1 cellular context compared by ENCODE assay signal in the genomic region with DNA sequence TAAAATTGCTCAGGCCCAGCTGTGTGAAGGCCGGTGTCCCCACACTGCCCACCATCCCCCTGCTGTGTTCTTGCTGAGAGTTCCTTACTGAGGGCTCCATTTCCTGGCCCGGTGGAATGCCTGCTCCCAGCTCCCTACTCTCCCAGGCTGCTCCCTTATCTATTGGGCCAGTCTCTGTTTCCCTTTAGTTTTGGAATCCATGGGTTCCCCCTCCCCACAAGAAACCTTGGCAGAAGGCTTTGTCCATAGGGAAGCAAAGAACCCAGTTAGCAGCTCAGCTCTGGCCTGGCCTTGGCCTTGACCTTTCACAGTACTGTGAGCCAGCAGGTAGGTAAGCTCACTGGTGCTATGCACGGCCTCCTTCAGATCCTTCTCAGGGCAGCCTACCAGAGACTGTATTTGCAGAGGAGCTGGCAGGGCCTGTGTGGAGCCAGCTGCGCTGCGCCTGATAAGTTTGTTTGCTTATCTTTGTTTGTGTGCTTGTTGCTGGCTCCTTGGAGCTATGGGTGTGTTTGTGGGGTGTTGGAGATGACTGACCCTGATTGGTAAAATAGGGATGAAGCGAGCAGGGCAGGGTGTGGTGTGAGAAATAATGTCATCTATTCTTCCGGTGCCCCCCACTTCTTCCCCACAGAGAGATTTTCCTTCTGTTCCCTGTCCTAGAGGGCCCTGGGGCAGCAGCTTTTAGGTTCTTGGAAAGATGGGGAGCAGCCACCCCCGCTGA.
TF ChIP-seq lines count a peak whose summit lies in the region.

No MANE protein-coding gene starts in this region.

TF ChIP-seq in K562, 482 proteins besides CTCF, POLR2A, EP300 and RAD21 (continued from another document and continues in another):
- TF ChIP-seq, protein P1, sequence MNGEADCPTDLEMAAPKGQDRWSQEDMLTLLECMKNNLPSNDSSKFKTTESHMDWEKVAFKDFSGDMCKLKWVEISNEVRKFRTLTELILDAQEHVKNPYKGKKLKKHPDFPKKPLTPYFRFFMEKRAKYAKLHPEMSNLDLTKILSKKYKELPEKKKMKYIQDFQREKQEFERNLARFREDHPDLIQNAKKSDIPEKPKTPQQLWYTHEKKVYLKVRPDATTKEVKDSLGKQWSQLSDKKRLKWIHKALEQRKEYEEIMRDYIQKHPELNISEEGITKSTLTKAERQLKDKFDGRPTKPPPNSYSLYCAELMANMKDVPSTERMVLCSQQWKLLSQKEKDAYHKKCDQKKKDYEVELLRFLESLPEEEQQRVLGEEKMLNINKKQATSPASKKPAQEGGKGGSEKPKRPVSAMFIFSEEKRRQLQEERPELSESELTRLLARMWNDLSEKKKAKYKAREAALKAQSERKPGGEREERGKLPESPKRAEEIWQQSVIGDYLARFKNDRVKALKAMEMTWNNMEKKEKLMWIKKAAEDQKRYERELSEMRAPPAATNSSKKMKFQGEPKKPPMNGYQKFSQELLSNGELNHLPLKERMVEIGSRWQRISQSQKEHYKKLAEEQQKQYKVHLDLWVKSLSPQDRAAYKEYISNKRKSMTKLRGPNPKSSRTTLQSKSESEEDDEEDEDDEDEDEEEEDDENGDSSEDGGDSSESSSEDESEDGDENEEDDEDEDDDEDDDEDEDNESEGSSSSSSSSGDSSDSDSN (IDR thresholded peaks at IDR 0.05; ENCODE audit: borderline replicate concordance in 1 of 2, low read depth in 2 of 2, low read length in 2 of 2) = peak in 1 of 2 experiments; percentile 35; a peak in 1 of 4 replicates
- TF ChIP-seq RFX7 (CRISPR knock-in tag; IDR thresholded peaks at IDR 0.05) (no peak), TAF7 (tag; IDR thresholded peaks at IDR 0.05) (no peak), KLF6 (CRISPR knock-in tag; IDR thresholded peaks at IDR 0.05; ENCODE audit: borderline replicate concordance) (no peak), ZNF184 (CRISPR knock-in tag; IDR thresholded peaks at IDR 0.05) (no peak), ILK (tag; IDR thresholded peaks at IDR 0.05; ENCODE audit: borderline replicate concordance, low read depth) (no peak), SMAD1 (IDR thresholded peaks at IDR 0.05; ENCODE audit: low read depth, low read length, partially characterized antibody) (peak; percentile 61), CEBPB (tag; IDR thresholded peaks at IDR 0.05) (no peak), MAZ (CRISPR knock-in tag; conservative IDR thresholded peaks at IDR 0.05 in 1 of 2, IDR thresholded peaks at IDR 0.05 in 1 of 2) (peak; percentile 56 to 77; a peak in 3 of 4 replicates), NR2C1 (IDR thresholded peaks at IDR 0.05) (0 out of 2 replicates have a peak, but pooled peaks have one; percentile 36), NR2C1 (tag; IDR thresholded peaks at IDR 0.05) (peak; percentile 39; the same call in 1 of the 2 replicates), TRIM28 (IDR thresholded peaks at IDR 0.05) (no peak), NEUROD1 (IDR thresholded peaks at IDR 0.05; ENCODE audit: borderline replicate concordance, low read depth, low read length, partially characterized antibody) (peak; percentile 89), TAL1 (IDR thresholded peaks at IDR 0.05) (peak; percentile 97), ZC3H11A (IDR thresholded peaks at IDR 0.05; ENCODE audit: low read depth, low read length) (no peak), POU5F1 (IDR thresholded peaks at IDR 0.05; ENCODE audit: borderline replicate concordance, low read depth, low read length, partially characterized antibody) (no peak), STAG1 (CRISPR knock-in tag; IDR thresholded peaks at IDR 0.05; ENCODE audit: borderline replicate concordance) (no peak), ZFX (CRISPR knock-in tag; IDR thresholded peaks at IDR 0.05) (peak; percentile 95), RHOXF2B (CRISPR knock-in tag; conservative IDR thresholded peaks at IDR 0.05) (0 out of 2 replicates have a peak, but pooled peaks have one; percentile 27), MEIS2 (IDR thresholded peaks at IDR 0.05; ENCODE audit: partially characterized antibody) (no peak), CREB1 (IDR thresholded peaks at IDR 0.05) (peak; percentile 70; the same call in 1 of the 2 replicates), CREB1 (CRISPR knock-in tag; IDR thresholded peaks at IDR 0.05) (peak; percentile 46; the same call in 1 of the 2 replicates)
- TF ChIP-seq, protein P2, sequence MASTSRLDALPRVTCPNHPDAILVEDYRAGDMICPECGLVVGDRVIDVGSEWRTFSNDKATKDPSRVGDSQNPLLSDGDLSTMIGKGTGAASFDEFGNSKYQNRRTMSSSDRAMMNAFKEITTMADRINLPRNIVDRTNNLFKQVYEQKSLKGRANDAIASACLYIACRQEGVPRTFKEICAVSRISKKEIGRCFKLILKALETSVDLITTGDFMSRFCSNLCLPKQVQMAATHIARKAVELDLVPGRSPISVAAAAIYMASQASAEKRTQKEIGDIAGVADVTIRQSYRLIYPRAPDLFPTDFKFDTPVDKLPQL (IDR thresholded peaks at IDR 0.05; ENCODE audit: extremely low read depth, insufficient read length) = no peak
- TF ChIP-seq, protein P3, sequence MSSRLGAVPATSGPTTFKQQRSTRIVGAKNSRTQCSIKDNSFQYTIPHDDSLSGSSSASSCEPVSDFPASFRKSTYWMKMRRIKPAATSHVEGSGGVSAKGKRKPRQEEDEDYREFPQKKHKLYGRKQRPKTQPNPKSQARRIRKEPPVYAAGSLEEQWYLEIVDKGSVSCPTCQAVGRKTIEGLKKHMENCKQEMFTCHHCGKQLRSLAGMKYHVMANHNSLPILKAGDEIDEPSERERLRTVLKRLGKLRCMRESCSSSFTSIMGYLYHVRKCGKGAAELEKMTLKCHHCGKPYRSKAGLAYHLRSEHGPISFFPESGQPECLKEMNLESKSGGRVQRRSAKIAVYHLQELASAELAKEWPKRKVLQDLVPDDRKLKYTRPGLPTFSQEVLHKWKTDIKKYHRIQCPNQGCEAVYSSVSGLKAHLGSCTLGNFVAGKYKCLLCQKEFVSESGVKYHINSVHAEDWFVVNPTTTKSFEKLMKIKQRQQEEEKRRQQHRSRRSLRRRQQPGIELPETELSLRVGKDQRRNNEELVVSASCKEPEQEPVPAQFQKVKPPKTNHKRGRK (tag; IDR thresholded peaks at IDR 0.05) = no peak
- TF ChIP-seq, protein P4, sequence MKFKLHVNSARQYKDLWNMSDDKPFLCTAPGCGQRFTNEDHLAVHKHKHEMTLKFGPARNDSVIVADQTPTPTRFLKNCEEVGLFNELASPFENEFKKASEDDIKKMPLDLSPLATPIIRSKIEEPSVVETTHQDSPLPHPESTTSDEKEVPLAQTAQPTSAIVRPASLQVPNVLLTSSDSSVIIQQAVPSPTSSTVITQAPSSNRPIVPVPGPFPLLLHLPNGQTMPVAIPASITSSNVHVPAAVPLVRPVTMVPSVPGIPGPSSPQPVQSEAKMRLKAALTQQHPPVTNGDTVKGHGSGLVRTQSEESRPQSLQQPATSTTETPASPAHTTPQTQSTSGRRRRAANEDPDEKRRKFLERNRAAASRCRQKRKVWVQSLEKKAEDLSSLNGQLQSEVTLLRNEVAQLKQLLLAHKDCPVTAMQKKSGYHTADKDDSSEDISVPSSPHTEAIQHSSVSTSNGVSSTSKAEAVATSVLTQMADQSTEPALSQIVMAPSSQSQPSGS (CRISPR knock-in tag; IDR thresholded peaks at IDR 0.05) = no peak
- TF ChIP-seq, protein P5, sequence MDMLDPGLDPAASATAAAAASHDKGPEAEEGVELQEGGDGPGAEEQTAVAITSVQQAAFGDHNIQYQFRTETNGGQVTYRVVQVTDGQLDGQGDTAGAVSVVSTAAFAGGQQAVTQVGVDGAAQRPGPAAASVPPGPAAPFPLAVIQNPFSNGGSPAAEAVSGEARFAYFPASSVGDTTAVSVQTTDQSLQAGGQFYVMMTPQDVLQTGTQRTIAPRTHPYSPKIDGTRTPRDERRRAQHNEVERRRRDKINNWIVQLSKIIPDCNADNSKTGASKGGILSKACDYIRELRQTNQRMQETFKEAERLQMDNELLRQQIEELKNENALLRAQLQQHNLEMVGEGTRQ (CRISPR knock-in tag; IDR thresholded peaks at IDR 0.05) = no peak
- TF ChIP-seq, protein P6, sequence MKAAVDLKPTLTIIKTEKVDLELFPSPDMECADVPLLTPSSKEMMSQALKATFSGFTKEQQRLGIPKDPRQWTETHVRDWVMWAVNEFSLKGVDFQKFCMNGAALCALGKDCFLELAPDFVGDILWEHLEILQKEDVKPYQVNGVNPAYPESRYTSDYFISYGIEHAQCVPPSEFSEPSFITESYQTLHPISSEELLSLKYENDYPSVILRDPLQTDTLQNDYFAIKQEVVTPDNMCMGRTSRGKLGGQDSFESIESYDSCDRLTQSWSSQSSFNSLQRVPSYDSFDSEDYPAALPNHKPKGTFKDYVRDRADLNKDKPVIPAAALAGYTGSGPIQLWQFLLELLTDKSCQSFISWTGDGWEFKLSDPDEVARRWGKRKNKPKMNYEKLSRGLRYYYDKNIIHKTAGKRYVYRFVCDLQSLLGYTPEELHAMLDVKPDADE (conservative IDR thresholded peaks at IDR 0.05; ENCODE audit: control insufficient read depth, low read depth, low read length) = 0 out of 2 replicates have a peak, but pooled peaks have one; percentile 34
- TF ChIP-seq, protein P7, sequence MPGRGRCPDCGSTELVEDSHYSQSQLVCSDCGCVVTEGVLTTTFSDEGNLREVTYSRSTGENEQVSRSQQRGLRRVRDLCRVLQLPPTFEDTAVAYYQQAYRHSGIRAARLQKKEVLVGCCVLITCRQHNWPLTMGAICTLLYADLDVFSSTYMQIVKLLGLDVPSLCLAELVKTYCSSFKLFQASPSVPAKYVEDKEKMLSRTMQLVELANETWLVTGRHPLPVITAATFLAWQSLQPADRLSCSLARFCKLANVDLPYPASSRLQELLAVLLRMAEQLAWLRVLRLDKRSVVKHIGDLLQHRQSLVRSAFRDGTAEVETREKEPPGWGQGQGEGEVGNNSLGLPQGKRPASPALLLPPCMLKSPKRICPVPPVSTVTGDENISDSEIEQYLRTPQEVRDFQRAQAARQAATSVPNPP (IDR thresholded peaks at IDR 0.05; ENCODE audit: borderline replicate concordance, insufficient read depth, insufficient read length) = no peak
- TF ChIP-seq, protein P8, sequence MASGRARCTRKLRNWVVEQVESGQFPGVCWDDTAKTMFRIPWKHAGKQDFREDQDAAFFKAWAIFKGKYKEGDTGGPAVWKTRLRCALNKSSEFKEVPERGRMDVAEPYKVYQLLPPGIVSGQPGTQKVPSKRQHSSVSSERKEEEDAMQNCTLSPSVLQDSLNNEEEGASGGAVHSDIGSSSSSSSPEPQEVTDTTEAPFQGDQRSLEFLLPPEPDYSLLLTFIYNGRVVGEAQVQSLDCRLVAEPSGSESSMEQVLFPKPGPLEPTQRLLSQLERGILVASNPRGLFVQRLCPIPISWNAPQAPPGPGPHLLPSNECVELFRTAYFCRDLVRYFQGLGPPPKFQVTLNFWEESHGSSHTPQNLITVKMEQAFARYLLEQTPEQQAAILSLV (tag; IDR thresholded peaks at IDR 0.05) = no peak
- TF ChIP-seq, protein P9, sequence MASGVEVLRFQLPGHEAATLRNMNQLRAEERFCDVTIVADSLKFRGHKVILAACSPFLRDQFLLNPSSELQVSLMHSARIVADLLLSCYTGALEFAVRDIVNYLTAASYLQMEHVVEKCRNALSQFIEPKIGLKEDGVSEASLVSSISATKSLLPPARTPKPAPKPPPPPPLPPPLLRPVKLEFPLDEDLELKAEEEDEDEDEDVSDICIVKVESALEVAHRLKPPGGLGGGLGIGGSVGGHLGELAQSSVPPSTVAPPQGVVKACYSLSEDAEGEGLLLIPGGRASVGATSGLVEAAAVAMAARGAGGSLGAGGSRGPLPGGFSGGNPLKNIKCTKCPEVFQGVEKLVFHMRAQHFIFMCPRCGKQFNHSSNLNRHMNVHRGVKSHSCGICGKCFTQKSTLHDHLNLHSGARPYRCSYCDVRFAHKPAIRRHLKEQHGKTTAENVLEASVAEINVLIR (CRISPR knock-in tag; IDR thresholded peaks at IDR 0.05) = no peak
- TF ChIP-seq, protein P10, sequence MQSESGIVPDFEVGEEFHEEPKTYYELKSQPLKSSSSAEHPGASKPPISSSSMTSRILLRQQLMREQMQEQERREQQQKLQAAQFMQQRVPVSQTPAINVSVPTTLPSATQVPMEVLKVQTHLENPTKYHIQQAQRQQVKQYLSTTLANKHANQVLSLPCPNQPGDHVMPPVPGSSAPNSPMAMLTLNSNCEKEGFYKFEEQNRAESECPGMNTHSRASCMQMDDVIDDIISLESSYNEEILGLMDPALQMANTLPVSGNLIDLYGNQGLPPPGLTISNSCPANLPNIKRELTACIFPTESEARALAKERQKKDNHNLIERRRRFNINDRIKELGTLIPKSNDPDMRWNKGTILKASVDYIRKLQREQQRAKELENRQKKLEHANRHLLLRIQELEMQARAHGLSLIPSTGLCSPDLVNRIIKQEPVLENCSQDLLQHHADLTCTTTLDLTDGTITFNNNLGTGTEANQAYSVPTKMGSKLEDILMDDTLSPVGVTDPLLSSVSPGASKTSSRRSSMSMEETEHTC (IDR thresholded peaks at IDR 0.05) = no peak
- TF ChIP-seq, protein P11, sequence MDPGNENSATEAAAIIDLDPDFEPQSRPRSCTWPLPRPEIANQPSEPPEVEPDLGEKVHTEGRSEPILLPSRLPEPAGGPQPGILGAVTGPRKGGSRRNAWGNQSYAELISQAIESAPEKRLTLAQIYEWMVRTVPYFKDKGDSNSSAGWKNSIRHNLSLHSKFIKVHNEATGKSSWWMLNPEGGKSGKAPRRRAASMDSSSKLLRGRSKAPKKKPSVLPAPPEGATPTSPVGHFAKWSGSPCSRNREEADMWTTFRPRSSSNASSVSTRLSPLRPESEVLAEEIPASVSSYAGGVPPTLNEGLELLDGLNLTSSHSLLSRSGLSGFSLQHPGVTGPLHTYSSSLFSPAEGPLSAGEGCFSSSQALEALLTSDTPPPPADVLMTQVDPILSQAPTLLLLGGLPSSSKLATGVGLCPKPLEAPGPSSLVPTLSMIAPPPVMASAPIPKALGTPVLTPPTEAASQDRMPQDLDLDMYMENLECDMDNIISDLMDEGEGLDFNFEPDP (CRISPR knock-in tag; IDR thresholded peaks at IDR 0.05) = no peak
